In genomic region chr7:108525985-108526767, GRCh38 we compare ENCODE assay signal across 8 cellular contexts. TPM values are rescaled to one million over a fixed set of nuclear protein-coding genes. Genes with fewer than 3 reads are reported as not detected.
A peak's percentile ranks its signal among the peaks of the same experiment; 100 is the strongest.
DNase-seq lines count a peak whose midpoint lies in the region; ATAC-seq, FAIRE-seq and TF ChIP-seq lines count a peak whose summit lies in the region.

A gene with protein sequence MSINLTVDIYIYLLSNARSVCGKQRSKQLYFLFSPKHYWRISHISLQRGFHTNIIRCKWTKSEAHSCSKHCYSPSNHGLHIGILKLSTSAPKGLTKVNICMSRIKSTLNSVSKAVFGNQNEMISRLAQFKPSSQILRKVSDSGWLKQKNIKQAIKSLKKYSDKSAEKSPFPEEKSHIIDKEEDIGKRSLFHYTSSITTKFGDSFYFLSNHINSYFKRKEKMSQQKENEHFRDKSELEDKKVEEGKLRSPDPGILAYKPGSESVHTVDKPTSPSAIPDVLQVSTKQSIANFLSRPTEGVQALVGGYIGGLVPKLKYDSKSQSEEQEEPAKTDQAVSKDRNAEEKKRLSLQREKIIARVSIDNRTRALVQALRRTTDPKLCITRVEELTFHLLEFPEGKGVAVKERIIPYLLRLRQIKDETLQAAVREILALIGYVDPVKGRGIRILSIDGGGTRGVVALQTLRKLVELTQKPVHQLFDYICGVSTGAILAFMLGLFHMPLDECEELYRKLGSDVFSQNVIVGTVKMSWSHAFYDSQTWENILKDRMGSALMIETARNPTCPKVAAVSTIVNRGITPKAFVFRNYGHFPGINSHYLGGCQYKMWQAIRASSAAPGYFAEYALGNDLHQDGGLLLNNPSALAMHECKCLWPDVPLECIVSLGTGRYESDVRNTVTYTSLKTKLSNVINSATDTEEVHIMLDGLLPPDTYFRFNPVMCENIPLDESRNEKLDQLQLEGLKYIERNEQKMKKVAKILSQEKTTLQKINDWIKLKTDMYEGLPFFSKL (minus strand): TSS chr7:108526135. CDS start chr7:108515491, 10,644 bp downstream.

- no peak; the same call in 1 of the 2 replicates for TF ChIP-seq CTCF in AG10803 (conservative IDR thresholded peaks at IDR 0.05; ENCODE audit: low read length)

- FAIRE-seq in islet of Langerhans (lab: Jason Lieb, UNC): peak; percentile 21

- DNase-seq in AG10803 (ENCODE audit: low read depth) (peak; percentile 99), NCI-H460 (ENCODE audit: extremely low read depth, low read depth) (peak; percentile 100), cerebellar nuclear complex (lab: John Stamatoyannopoulos, UW) (peak; percentile 99 to 100)
- peak; percentile 100 for DNase-seq in activated CD4-positive, CD25-positive, alpha-beta regulatory T cell treated with anti-CD3 and anti-CD28 coated beads, Interleukin-2, amount 50 U/mL, for 72 hours
- peak; percentile 100 for DNase-seq in stimulated activated CD4-positive, alpha-beta T cell treated with anti-CD3 and anti-CD28 coated beads, Interleukin-12 subunit alpha, Interleukin-12 subunit beta, amount 100 ng/mL, for 4 hours

- ATAC-seq in GM19043 (IDR thresholded peaks at IDR 0.05; ENCODE audit: low read depth, unreplicated experiment) (peak; percentile 93), HG03378 (IDR thresholded peaks at IDR 0.05; ENCODE audit: unreplicated experiment) (peak; percentile 93)

- H3K4me3 ChIP-seq in AG10803 (ENCODE audit: low read length): peak within 1 kb of the TSS; percentile 93

RNA-seq across cellular contexts. Expression of the gene that starts here (rescaled TPM):
- total RNA-seq in NCI-H460 (2014; rRNA removed; shearing (Covaris generic)): 30.5 and 34.0 TPM in 2 replicates
- polyA plus RNA-seq in NCI-H460 (2014; cell fraction: nucleus; rRNA removed): 13.5 and 14.7 TPM in 2 replicates

Comparison
In these comparisons a context has a peak if more than half of its experiments do, and no peak if none do; other contexts are left out.
1. Peak in every context shown above with its lines: DNase-seq, ATAC-seq and H3K4me3 ChIP-seq.